In genomic region chr11:11537372-11537771, GRCh38 we compare ENCODE assay signal across 16 cellular contexts.
"Had no signal": no experiment of that assay in that cellular context is flagged by ENCODE, and none has a peak within 500 bp of the region (broad histone marks: within the 10 kb centered on the region; RNA-seq: fewer than 3 reads in every experiment).

No MANE protein-coding gene starts in this region.

- H3K4me1 Mint-ChIP-seq: activated naive CD8-positive, alpha-beta T cell treated with anti-CD3 and anti-CD28 coated beads, Interleukin-2, amount 10 ng/mL, durations not matched to agents 7 days and 5 days; T-cell had no signal

- H3K9me3 ChIP-seq: lower lobe of right lung, prostate gland had no signal

- H3K27me3 Mint-ChIP-seq: activated CD4-positive, alpha-beta memory T cell treated with anti-CD3 and anti-CD28 coated beads for 36 hours; activated naive CD8-positive, alpha-beta T cell treated with anti-CD3 and anti-CD28 coated beads, Interleukin-2, amount 10 ng/mL, durations not matched to agents 7 days and 5 days had no signal

- H3K9me3 Mint-ChIP-seq: activated CD4-positive, alpha-beta memory T cell treated with anti-CD3 and anti-CD28 coated beads for 36 hours; activated naive CD8-positive, alpha-beta T cell treated with anti-CD3 and anti-CD28 coated beads, Interleukin-2, amount 10 ng/mL, durations not matched to agents 7 days and 5 days; mesothelial cell of epicardium; T-cell had no signal

- H3K4me3 Mint-ChIP-seq: activated CD4-positive, alpha-beta memory T cell treated with anti-CD3 and anti-CD28 coated beads for 36 hours; activated naive CD8-positive, alpha-beta T cell treated with anti-CD3 and anti-CD28 coated beads, Interleukin-2, amount 10 ng/mL, durations not matched to agents 7 days and 5 days; mesothelial cell of epicardium; T-cell had no signal

- H3K4me3 ChIP-seq: lower lobe of right lung, prostate gland, SK-N-MC had no signal

- H3K27ac ChIP-seq: prostate gland, SK-N-MC had no signal

- DNase-seq: activated CD4-positive, alpha-beta memory T cell treated with anti-CD3 and anti-CD28 coated beads for 36 hours; activated gamma-delta T cell; activated naive CD8-positive, alpha-beta T cell treated with anti-CD3 and anti-CD28 coated beads, Interleukin-2, amount 10 ng/mL, durations not matched to agents 7 days and 5 days; activated T-cell treated with anti-CD3 and anti-CD28 coated beads, Interleukin-2, amount 50 U/mL, for 48 hours; foreskin melanocyte; lower lobe of right lung; small intestine; T-cell; T1000; trophoblast cell had no signal

- H3K4me1 ChIP-seq: prostate gland had no signal

- ATAC-seq: T-cell had no signal

- H3K36me3 Mint-ChIP-seq: activated CD4-positive, alpha-beta memory T cell treated with anti-CD3 and anti-CD28 coated beads for 36 hours; activated naive CD8-positive, alpha-beta T cell treated with anti-CD3 and anti-CD28 coated beads, Interleukin-2, amount 10 ng/mL, durations not matched to agents 7 days and 5 days; mesothelial cell of epicardium; T-cell had no signal

- FAIRE-seq: bronchial epithelial cell, colon, keratinocyte, small intestine had no signal

- H3K27ac Mint-ChIP-seq: activated CD4-positive, alpha-beta memory T cell treated with anti-CD3 and anti-CD28 coated beads for 36 hours; activated naive CD8-positive, alpha-beta T cell treated with anti-CD3 and anti-CD28 coated beads, Interleukin-2, amount 10 ng/mL, durations not matched to agents 7 days and 5 days; mesothelial cell of epicardium; T-cell had no signal

- H3K36me3 ChIP-seq: lower lobe of right lung, prostate gland had no signal
